8 cellular contexts compared by ENCODE assay signal in the genomic region with DNA sequence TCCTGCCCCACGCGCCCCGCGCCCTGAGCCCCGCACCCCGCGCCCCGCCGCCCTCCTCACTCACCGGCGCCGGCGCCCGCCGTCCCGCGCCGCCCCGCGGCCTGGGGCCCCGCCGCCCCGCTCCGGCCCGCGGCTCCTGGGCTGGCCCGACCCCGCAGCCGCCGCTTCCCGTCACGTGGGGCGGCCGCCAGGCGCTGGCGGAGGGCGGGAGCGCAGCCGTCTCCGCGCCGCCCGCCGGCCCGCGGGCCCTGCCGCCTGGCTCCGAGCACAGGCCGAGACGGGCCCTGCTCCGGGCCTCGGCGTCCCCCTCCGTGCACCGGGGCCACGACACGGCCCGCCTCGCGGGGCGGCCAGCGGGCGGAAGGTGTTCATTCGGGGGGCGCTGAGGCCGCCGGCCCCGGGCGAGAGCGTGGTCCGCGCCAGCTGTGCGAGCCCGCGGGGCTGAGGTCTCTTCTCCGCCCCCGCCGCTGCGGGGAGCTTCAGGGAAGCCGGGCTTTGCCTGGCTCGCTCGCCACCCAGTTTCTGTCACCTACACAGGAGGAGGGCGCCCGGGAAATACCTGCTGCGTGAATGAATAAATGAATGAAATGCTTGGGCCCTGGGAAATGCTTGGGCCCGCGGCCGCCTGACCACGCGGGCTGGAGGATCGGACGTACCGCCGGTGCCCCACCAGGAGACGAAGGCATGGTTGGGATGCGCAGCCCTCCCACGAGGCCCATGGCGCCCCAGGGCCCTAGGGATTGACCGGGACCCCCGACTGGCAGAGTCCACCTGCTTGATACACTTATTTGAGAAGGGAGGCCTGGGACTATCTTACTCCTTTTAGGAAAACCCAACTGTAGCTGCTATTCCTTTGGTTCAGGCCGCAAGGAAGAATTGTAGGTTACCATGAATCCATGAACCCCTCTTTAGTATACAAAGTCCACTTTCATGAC. TPM values are rescaled to one million over a fixed set of nuclear protein-coding genes. Genes with fewer than 3 reads are reported as not detected.
DNase-seq lines count a peak whose midpoint lies in the region; ATAC-seq and FAIRE-seq lines count a peak whose summit lies in the region.

A gene with protein sequence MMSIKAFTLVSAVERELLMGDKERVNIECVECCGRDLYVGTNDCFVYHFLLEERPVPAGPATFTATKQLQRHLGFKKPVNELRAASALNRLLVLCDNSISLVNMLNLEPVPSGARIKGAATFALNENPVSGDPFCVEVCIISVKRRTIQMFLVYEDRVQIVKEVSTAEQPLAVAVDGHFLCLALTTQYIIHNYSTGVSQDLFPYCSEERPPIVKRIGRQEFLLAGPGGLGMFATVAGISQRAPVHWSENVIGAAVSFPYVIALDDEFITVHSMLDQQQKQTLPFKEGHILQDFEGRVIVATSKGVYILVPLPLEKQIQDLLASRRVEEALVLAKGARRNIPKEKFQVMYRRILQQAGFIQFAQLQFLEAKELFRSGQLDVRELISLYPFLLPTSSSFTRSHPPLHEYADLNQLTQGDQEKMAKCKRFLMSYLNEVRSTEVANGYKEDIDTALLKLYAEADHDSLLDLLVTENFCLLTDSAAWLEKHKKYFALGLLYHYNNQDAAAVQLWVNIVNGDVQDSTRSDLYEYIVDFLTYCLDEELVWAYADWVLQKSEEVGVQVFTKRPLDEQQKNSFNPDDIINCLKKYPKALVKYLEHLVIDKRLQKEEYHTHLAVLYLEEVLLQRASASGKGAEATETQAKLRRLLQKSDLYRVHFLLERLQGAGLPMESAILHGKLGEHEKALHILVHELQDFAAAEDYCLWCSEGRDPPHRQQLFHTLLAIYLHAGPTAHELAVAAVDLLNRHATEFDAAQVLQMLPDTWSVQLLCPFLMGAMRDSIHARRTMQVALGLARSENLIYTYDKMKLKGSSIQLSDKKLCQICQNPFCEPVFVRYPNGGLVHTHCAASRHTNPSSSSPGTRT (minus strand): TSS at position 175 of the 935 bp plus-strand sequence. CDS start 21,434 bp downstream, outside the sequence.

- no peaks in the 10 kb centered on the region for H3K27me3 Mint-ChIP-seq in activated naive CD8-positive, alpha-beta T cell treated with anti-CD3 and anti-CD28 coated beads, Interleukin-2, amount 50 U/mL, for 24 hours

- H3K27me3 ChIP-seq in aorta (ENCODE audit: control insufficient read depth in 1 of 2, insufficient read depth in 2 of 2, low read length in 1 of 2): no peaks in the 10 kb centered on the region

- no peak for FAIRE-seq in HTR-8/SVneo (lab: Jason Lieb, UNC)

- DNase-seq in DMS79 treated with DMSO at 0.1 percent for 48 hours (lab: John Stamatoyannopoulos, UW): peak; percentile 16
- peak; percentile 41 for DNase-seq in HTR-8/SVneo (ENCODE audit: insufficient read length, low spot score)
- peak; percentile 15 for DNase-seq in SKM-1 (lab: John Stamatoyannopoulos, UW; ENCODE audit: unreplicated experiment)
- DNase-seq in activated naive CD8-positive, alpha-beta T cell treated with anti-CD3 and anti-CD28 coated beads, Interleukin-2, amount 50 U/mL, for 24 hours: peak; percentile 57
- peak; percentile 63 for DNase-seq in left cardiac atrium
- peak; percentile 85 for DNase-seq in posterior vena cava (ENCODE audit: low spot score)
- peak; percentile 68 to 85 for DNase-seq in aorta

- no peaks in the 10 kb centered on the region for H3K9me3 Mint-ChIP-seq in activated naive CD8-positive, alpha-beta T cell treated with anti-CD3 and anti-CD28 coated beads, Interleukin-2, amount 50 U/mL, for 24 hours

- no peaks in the 10 kb centered on the region for H3K4me1 ChIP-seq in aorta (ENCODE audit: control insufficient read depth in 1 of 2, insufficient read depth in 2 of 2, low read length in 2 of 2)

- H3K36me3 ChIP-seq in aorta (ENCODE audit: control insufficient read depth in 1 of 2, insufficient read depth in 2 of 2, low read length in 1 of 2): peaks cover 0 to 2% of the 10 kb centered on the region in 2 donors

- intact Hi-C loops in left cardiac atrium (cut with DNase I): no loop called here
- intact Hi-C loops in posterior vena cava (cut with DNase I): no loop called here
- intact Hi-C loops in aorta (cut with DNase I): no loop called here

- peak within 1 kb of the TSS; percentile 99 for H3K4me3 Mint-ChIP-seq in activated naive CD8-positive, alpha-beta T cell treated with anti-CD3 and anti-CD28 coated beads, Interleukin-2, amount 50 U/mL, for 24 hours

- H3K27ac Mint-ChIP-seq in activated naive CD8-positive, alpha-beta T cell treated with anti-CD3 and anti-CD28 coated beads, Interleukin-2, amount 50 U/mL, for 24 hours: peak within 1 kb of the TSS; percentile 98

- ATAC-seq in GM21381 (IDR thresholded peaks at IDR 0.05; ENCODE audit: unreplicated experiment) (peak; percentile 72), left cardiac atrium (peak; percentile 91 to 92), aorta (ENCODE audit: low FRiP score) (peak; percentile 86)
- peak; percentile 75 for ATAC-seq in activated naive CD8-positive, alpha-beta T cell treated with anti-CD3 and anti-CD28 coated beads, Interleukin-2, amount 50 U/mL, for 24 hours

- peaks cover 31% of the 10 kb centered on the region for H3K4me1 Mint-ChIP-seq in activated naive CD8-positive, alpha-beta T cell treated with anti-CD3 and anti-CD28 coated beads, Interleukin-2, amount 50 U/mL, for 24 hours

- no peaks in the 10 kb centered on the region for H3K9me3 ChIP-seq in aorta (ENCODE audit: control insufficient read depth, low read length)

- 2 to 3% methylated on average over 51 to 101 of the region's 101 CpGs for WGBS in aorta, 2 donors

- peak within 1 kb of the TSS; percentile 63 to 69 for H3K27ac ChIP-seq in aorta (ENCODE audit: low read depth in 1 of 2, low read length in 2 of 2)

- peaks cover 11% of the 10 kb centered on the region for H3K36me3 Mint-ChIP-seq in activated naive CD8-positive, alpha-beta T cell treated with anti-CD3 and anti-CD28 coated beads, Interleukin-2, amount 50 U/mL, for 24 hours (ENCODE audit: low read depth)

- peak within 1 kb of the TSS; percentile 91 for H3K4me3 ChIP-seq in aorta (ENCODE audit: low read length in 2 of 2)

RNA-seq across cellular contexts. Expression of the gene that starts here (rescaled TPM):
- 10 to 100 TPM; 11.2 to 12.7 TPM for total RNA-seq in left cardiac atrium
- 10 to 100 TPM; 16.1 to 18.8 TPM for total RNA-seq in posterior vena cava
- 10 to 100 TPM; 17.5 to 21.5 TPM for total RNA-seq in aorta
- polyA plus RNA-seq in aorta: 1 to 10 TPM; 5.1 to 7.1 TPM

Comparison
In these comparisons a context has a peak if more than half of its experiments do, and no peak if none do; other contexts are left out.
1. Peak in every context shown above with its lines: DNase-seq, ATAC-seq, H3K4me3 ChIP-seq and H3K27ac ChIP-seq.
2. DNase-seq: peak in every context shown above with its lines; median percentile 85 in posterior vena cava; 76 in aorta; 63 in left cardiac atrium; 57 in activated naive CD8-positive, alpha-beta T cell treated with anti-CD3 and anti-CD28 coated beads, Interleukin-2, amount 50 U/mL, for 24 hours; 41 in HTR-8/SVneo; 16 in DMS79 treated with DMSO at 0.1 percent for 48 hours; 15 in SKM-1.